27 cellular contexts compared by ENCODE assay signal in the genomic region with DNA sequence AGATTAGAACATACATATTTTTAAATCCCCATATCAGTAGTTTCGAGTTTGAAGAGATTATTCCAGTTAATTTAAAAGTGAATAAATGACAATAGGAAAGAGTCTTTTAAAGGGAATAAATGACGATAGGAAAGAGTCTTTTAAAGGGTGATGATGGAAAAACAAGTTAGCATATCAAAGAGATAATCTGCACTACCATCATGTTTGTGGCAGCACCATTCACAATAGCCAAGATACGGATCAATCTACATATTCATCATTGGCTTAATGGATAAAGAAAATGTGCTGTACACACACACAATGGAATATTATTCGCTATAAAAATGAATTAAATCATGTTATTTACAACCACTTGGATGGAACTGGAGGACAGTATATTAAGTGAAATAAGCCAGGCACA. TPM values are rescaled to one million over a fixed set of nuclear protein-coding genes. Genes with fewer than 3 reads are reported as not detected.
DNase-seq lines count a peak whose midpoint lies in the region; ATAC-seq and TF ChIP-seq lines count a peak whose summit lies in the region.
"Had no signal": no experiment of that assay in that cellular context is flagged by ENCODE, and none has a peak within 500 bp of the region (broad histone marks: within the 10 kb centered on the region; RNA-seq: fewer than 3 reads in every experiment).

No MANE protein-coding gene starts in this region.

- H3K27ac ChIP-seq in hepatocyte: no peak overlapping the region
- H3K27ac ChIP-seq: ascending aorta, foreskin keratinocyte, pancreas had no signal

- no peaks in the 10 kb centered on the region for H3K9me3 ChIP-seq in hepatocyte (ENCODE audit: low read depth)
- H3K9me3 ChIP-seq: ascending aorta, pancreas, right lobe of liver had no signal

- no peak overlapping the region for H3K4me2 ChIP-seq in hepatocyte

- no peaks in the 10 kb centered on the region for H3K9me2 ChIP-seq in hepatocyte (replicated peaks; ENCODE audit: insufficient read depth)

- H3K36me3 Mint-ChIP-seq in stimulated activated naive CD8-positive, alpha-beta T cell treated with anti-CD3 and anti-CD28 coated beads, Interleukin-15, Interleukin-2, amounts not matched to agents 100 ng/mL and 50 ng/mL, for 24 hours (ENCODE audit: low read depth): peaks cover 93% of the 10 kb centered on the region
- H3K36me3 Mint-ChIP-seq in activated CD8-positive, alpha-beta T cell treated with anti-CD3 and anti-CD28 coated beads for 36 hours (ENCODE audit: low read depth): peaks cover 73% of the 10 kb centered on the region
- H3K36me3 Mint-ChIP-seq in memory B cell: peaks cover 44% of the 10 kb centered on the region

- no peak for DNase-seq in stimulated activated naive CD8-positive, alpha-beta T cell treated with anti-CD3 and anti-CD28 coated beads, Interleukin-15, amount 100 ng/mL, for 72 hours
- no peak for DNase-seq in activated CD8-positive, alpha-beta T cell treated with anti-CD3 and anti-CD28 coated beads for 36 hours
- DNase-seq in memory B cell (ENCODE audit: low spot score in 2 of 2): no peak
- DNase-seq in GM20000 (ENCODE audit: low spot score): no peak
- DNase-seq in hepatocyte (ENCODE audit: low spot score): no peak
- no peak for DNase-seq in head of caudate nucleus
- DNase-seq: activated CD8-positive, alpha-beta memory T cell treated with anti-CD3 and anti-CD28 coated beads for 24 hours; activated effector memory CD4-positive, alpha-beta T cell treated with Interleukin-2 at 50 U/mL for 16 hours; central memory CD4-positive, alpha-beta T cell; erythroblast; foreskin keratinocyte; HCEC 1CT; KG1; NCI-H1694 treated with DMSO at 0.1 percent for 48 hours; pancreas; right lobe of liver; Right ventricle myocardium superior; stimulated activated naive CD4-positive, alpha-beta T cell treated with Interleukin-2 at 50 U/mL for 16 hours had no signal

- intact Hi-C loops in activated CD8-positive, alpha-beta T cell treated with anti-CD3 and anti-CD28 coated beads for 36 hours (cut with micrococcal nuclease): no loop called here
- intact Hi-C loops in head of caudate nucleus (cut with DNase I): no loop called here

- no peaks in the 10 kb centered on the region for H3K27me3 Mint-ChIP-seq in stimulated activated naive CD8-positive, alpha-beta T cell treated with anti-CD3 and anti-CD28 coated beads, Interleukin-15, Interleukin-2, amounts not matched to agents 100 ng/mL and 50 ng/mL, for 24 hours
- no peaks in the 10 kb centered on the region for H3K27me3 Mint-ChIP-seq in stimulated activated naive CD8-positive, alpha-beta T cell treated with anti-CD3 and anti-CD28 coated beads, Interleukin-15, amount 100 ng/mL, for 72 hours
- H3K27me3 Mint-ChIP-seq in activated CD8-positive, alpha-beta T cell treated with anti-CD3 and anti-CD28 coated beads for 36 hours: no peaks in the 10 kb centered on the region
- no peaks in the 10 kb centered on the region for H3K27me3 Mint-ChIP-seq in memory B cell
- H3K27me3 Mint-ChIP-seq: type B pancreatic cell had no signal

- no peaks in the 10 kb centered on the region for H3K79me2 ChIP-seq in hepatocyte

- H3K4me3 Mint-ChIP-seq in stimulated activated naive CD8-positive, alpha-beta T cell treated with anti-CD3 and anti-CD28 coated beads, Interleukin-15, Interleukin-2, amounts not matched to agents 100 ng/mL and 50 ng/mL, for 24 hours: peak overlapping the region; percentile 1
- H3K4me3 Mint-ChIP-seq in stimulated activated naive CD8-positive, alpha-beta T cell treated with anti-CD3 and anti-CD28 coated beads, Interleukin-15, amount 100 ng/mL, for 72 hours: no peak overlapping the region
- no peak overlapping the region for H3K4me3 Mint-ChIP-seq in activated CD8-positive, alpha-beta T cell treated with anti-CD3 and anti-CD28 coated beads for 36 hours
- no peak overlapping the region for H3K4me3 Mint-ChIP-seq in memory B cell
- H3K4me3 Mint-ChIP-seq: type B pancreatic cell had no signal

- no peak for ATAC-seq in stimulated activated naive CD8-positive, alpha-beta T cell treated with anti-CD3 and anti-CD28 coated beads, Interleukin-15, amount 100 ng/mL, for 72 hours
- ATAC-seq in activated CD8-positive, alpha-beta T cell treated with anti-CD3 and anti-CD28 coated beads for 36 hours: no peak
- ATAC-seq in memory B cell (ENCODE audit: low read depth): no peak
- ATAC-seq in GM18519 (IDR thresholded peaks at IDR 0.05; ENCODE audit: low FRiP score, unreplicated experiment): no peak
- ATAC-seq: foreskin keratinocyte, pancreas had no signal

- no peaks in the 10 kb centered on the region for H3K4me1 ChIP-seq in hepatocyte (ENCODE audit: insufficient read depth)
- H3K4me1 ChIP-seq: ascending aorta, foreskin keratinocyte had no signal

- POLR2A ChIA-PET in activated CD8-positive, alpha-beta T cell treated with anti-CD3 and anti-CD28 coated beads for 36 hours (lab: Charles Lee): interaction anchor here (1.8 to 3.0 kb wide), 2 partner anchors 10 to 15 kb away, joined by 6 to 22 read pairs; partner anchors contain the start of gene ATG16L1

- no peaks in the 10 kb centered on the region for H4K20me1 ChIP-seq in hepatocyte (ENCODE audit: insufficient read depth, poor library complexity, severe bottlenecking)

- H3K9me3 Mint-ChIP-seq in stimulated activated naive CD8-positive, alpha-beta T cell treated with anti-CD3 and anti-CD28 coated beads, Interleukin-15, Interleukin-2, amounts not matched to agents 100 ng/mL and 50 ng/mL, for 24 hours: no peaks in the 10 kb centered on the region
- H3K9me3 Mint-ChIP-seq in stimulated activated naive CD8-positive, alpha-beta T cell treated with anti-CD3 and anti-CD28 coated beads, Interleukin-15, amount 100 ng/mL, for 72 hours: no peaks in the 10 kb centered on the region
- no peaks in the 10 kb centered on the region for H3K9me3 Mint-ChIP-seq in activated CD8-positive, alpha-beta T cell treated with anti-CD3 and anti-CD28 coated beads for 36 hours
- no peaks in the 10 kb centered on the region for H3K9me3 Mint-ChIP-seq in memory B cell
- H3K9me3 Mint-ChIP-seq: type B pancreatic cell had no signal

- H3K36me3 ChIP-seq in hepatocyte (replicated peaks; ENCODE audit: insufficient read depth, low read depth): peaks cover 4% of the 10 kb centered on the region

- no peaks in the 10 kb centered on the region for H3K27me3 ChIP-seq in hepatocyte
- H3K27me3 ChIP-seq: ascending aorta, foreskin keratinocyte, pancreas, right lobe of liver had no signal

- no peak overlapping the region for H3K4me3 ChIP-seq in hepatocyte
- H3K4me3 ChIP-seq: ascending aorta, lung, pancreas, right lobe of liver had no signal

- 89% methylated on average over 4 of the region's 4 CpGs for WGBS in hepatocyte (ENCODE audit: low lambda C conversion rate, missing lambda C conversion rate)

- CTCF ChIA-PET in activated CD8-positive, alpha-beta T cell treated with anti-CD3 and anti-CD28 coated beads for 36 hours (lab: Charles Lee): interaction anchor here (6.2 kb wide), 1 partner anchor 13 kb away, joined by 30 read pairs; the partner anchor contains the start of gene ATG16L1

- H2AFZ ChIP-seq in hepatocyte: no peak overlapping the region

- no peak for TF ChIP-seq CTCF in activated CD8-positive, alpha-beta T cell treated with anti-CD3 and anti-CD28 coated beads for 36 hours (IDR thresholded peaks at IDR 0.05)
- TF ChIP-seq CTCF in GM20000 (IDR thresholded peaks at IDR 0.05; ENCODE audit: extremely low read depth, missing control alignments): no peak
- TF ChIP-seq CTCF in hepatocyte (IDR thresholded peaks at IDR 0.05; ENCODE audit: poor library complexity): no peak

- H3K27ac Mint-ChIP-seq in stimulated activated naive CD8-positive, alpha-beta T cell treated with anti-CD3 and anti-CD28 coated beads, Interleukin-15, Interleukin-2, amounts not matched to agents 100 ng/mL and 50 ng/mL, for 24 hours: peak overlapping the region; percentile 93
- peak overlapping the region in 1 of 2 donors; percentile 92 for H3K27ac Mint-ChIP-seq in stimulated activated naive CD8-positive, alpha-beta T cell treated with anti-CD3 and anti-CD28 coated beads, Interleukin-15, amount 100 ng/mL, for 72 hours
- peak overlapping the region; percentile 95 for H3K27ac Mint-ChIP-seq in activated CD8-positive, alpha-beta T cell treated with anti-CD3 and anti-CD28 coated beads for 36 hours
- H3K27ac Mint-ChIP-seq in memory B cell: peak overlapping the region; percentile 94
- H3K27ac Mint-ChIP-seq: type B pancreatic cell had no signal

- peaks cover 62% of the 10 kb centered on the region for H3K4me1 Mint-ChIP-seq in stimulated activated naive CD8-positive, alpha-beta T cell treated with anti-CD3 and anti-CD28 coated beads, Interleukin-15, Interleukin-2, amounts not matched to agents 100 ng/mL and 50 ng/mL, for 24 hours (ENCODE audit: low read depth)
- peaks cover 67% of the 10 kb centered on the region for H3K4me1 Mint-ChIP-seq in stimulated activated naive CD8-positive, alpha-beta T cell treated with anti-CD3 and anti-CD28 coated beads, Interleukin-15, amount 100 ng/mL, for 72 hours
- H3K4me1 Mint-ChIP-seq in activated CD8-positive, alpha-beta T cell treated with anti-CD3 and anti-CD28 coated beads for 36 hours (ENCODE audit: low read depth): peaks cover 62% of the 10 kb centered on the region
- peaks cover 43% of the 10 kb centered on the region for H3K4me1 Mint-ChIP-seq in memory B cell

RNA-seq across cellular contexts. Expression of gene ATG16L1, which starts 15.0 kb away (rescaled TPM):
- 10 to 100 TPM; 22.1 to 24.4 TPM for total RNA-seq in activated CD8-positive, alpha-beta T cell treated with anti-CD3 and anti-CD28 coated beads for 36 hours
- 21.9 and 28.2 TPM in 2 replicates for total RNA-seq in hepatocyte
- polyA plus RNA-seq in hepatocyte: 15.7 and 16.6 TPM in 2 replicates

RNA-seq across cellular contexts. Expression of gene SAG, which starts 41.1 kb away (rescaled TPM):
- not detected for total RNA-seq in activated CD8-positive, alpha-beta T cell treated with anti-CD3 and anti-CD28 coated beads for 36 hours
- total RNA-seq in hepatocyte: 0.47 TPM in 1 of 2 replicates, not detected in the other
- not detected in 2 replicates for polyA plus RNA-seq in hepatocyte
- total RNA-seq: ascending aorta, Daoy, foreskin keratinocyte, HT-29, kidney epithelial cell, myocyte, pancreas, right lobe of liver, Right ventricle myocardium superior had no signal
- polyA plus RNA-seq: foreskin keratinocyte, pancreas had no signal
